Comparison of ENCODE assay signal across 10 cellular contexts in the genomic region with DNA sequence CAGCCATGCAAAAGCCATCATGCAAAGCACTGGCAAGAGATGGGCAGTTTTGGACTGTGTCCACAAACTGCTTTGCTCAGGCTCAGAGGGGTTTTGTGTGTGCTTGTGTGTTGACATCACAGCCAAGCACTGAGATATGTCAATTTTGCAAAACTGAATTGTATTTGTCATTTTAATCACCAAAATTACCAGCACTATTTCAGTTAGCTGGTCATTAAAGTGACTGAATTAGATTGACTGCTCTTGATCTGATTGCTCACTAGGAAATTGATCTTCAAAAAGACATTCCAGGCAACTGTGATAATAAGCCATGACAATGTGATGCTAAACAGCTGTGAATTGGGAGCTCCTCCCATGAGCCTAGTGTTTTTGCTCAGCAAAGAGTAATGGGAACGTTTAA.
"Had no signal": no experiment of that assay in that cellular context is flagged by ENCODE, and none has a peak within 500 bp of the region (broad histone marks: within the 10 kb centered on the region; RNA-seq: fewer than 3 reads in every experiment).

No MANE protein-coding gene starts in this region.

- H3K4me1 ChIP-seq: heart right ventricle had no signal

- DNase-seq: activated CD4-positive, alpha-beta T cell treated with anti-CD3 and anti-CD28 coated beads, Interleukin-2, amount 50 U/mL, for 1 hour; activated naive CD8-positive, alpha-beta T cell treated with anti-CD3 and anti-CD28 coated beads, Interleukin-2, amount 10 ng/mL, durations not matched to agents 7 days and 5 days; effector memory CD4-positive, alpha-beta T cell; heart right ventricle; left colon; naive B cell; stimulated activated CD4-positive, alpha-beta T cell treated with anti-CD3 and anti-CD28 coated beads, Interleukin-2, amount 100 ng/mL, for 48 hours; T-helper 9 cell had no signal

- H3K36me3 ChIP-seq: heart right ventricle, neutrophil had no signal

- H3K4me3 ChIP-seq: heart right ventricle had no signal

- H3K27me3 ChIP-seq: heart right ventricle, neutrophil had no signal

- H3K9me3 ChIP-seq: neutrophil had no signal

- H3K27ac ChIP-seq: heart right ventricle, neutrophil had no signal

- FAIRE-seq: frontal cortex had no signal
